Comparison of ENCODE assay signal across 19 cellular contexts in the genomic region with DNA sequence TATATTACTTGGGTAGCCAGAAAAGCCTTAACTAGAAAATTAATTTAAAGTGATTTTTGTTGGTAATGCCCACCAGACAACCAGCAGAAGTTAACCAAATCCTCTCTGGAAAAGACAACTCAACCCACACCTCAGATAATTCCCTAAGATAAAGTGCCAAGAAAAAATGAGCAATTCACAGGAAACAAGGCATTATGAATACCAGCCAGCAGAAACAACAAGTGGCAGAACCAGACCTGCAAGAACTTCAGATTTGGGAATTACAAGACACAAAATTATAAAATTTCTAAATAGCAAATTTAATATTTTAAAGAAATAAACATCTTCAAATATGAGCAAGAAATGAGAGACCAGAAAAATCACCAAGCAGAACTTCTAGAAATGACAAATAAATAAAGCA.
DNase-seq lines count a peak whose midpoint lies in the region; TF ChIP-seq lines count a peak whose summit lies in the region.
"Had no signal": no experiment of that assay in that cellular context is flagged by ENCODE, and none has a peak within 500 bp of the region (broad histone marks: within the 10 kb centered on the region; RNA-seq: fewer than 3 reads in every experiment).

No MANE protein-coding gene starts in this region.

- H3K9ac ChIP-seq in mammary epithelial cell (ENCODE audit: insufficient read depth, low read length), result no peak overlapping the region

- peaks cover 37% of the 10 kb centered on the region for H3K4me1 Mint-ChIP-seq in MCF 10A (ENCODE audit: insufficient read depth, unreplicated experiment)

- H3K36me3 ChIP-seq in breast epithelium (no peaks in the 10 kb centered on the region), mammary epithelial cell (ENCODE audit: insufficient read depth, low read length) (no peaks in the 10 kb centered on the region), esophagus squamous epithelium (peaks cover 0 to 24% (median 0%) of the 10 kb centered on the region in 3 donors)

- H3K27ac ChIP-seq in breast epithelium (no peak overlapping the region), mammary epithelial cell (ENCODE audit: insufficient read depth, low read depth, low read length) (peak overlapping the region; percentile 49), esophagus squamous epithelium (peak overlapping the region in 3 of 4 donors; percentile 66 to 87 (median 71))

- H3K4me1 ChIP-seq in breast epithelium (peaks cover 0 to 5% of the 10 kb centered on the region in 2 donors), mammary epithelial cell (ENCODE audit: insufficient read depth, low read length) (peaks cover 56% of the 10 kb centered on the region), esophagus squamous epithelium (peaks cover 22 to 80% (median 34%) of the 10 kb centered on the region in 3 donors)

- H3K4me3 Mint-ChIP-seq in MCF 10A (ENCODE audit: unreplicated experiment), result no peak overlapping the region

- no peaks in the 10 kb centered on the region for H3K9me3 ChIP-seq in breast epithelium
- H3K9me3 ChIP-seq in mammary epithelial cell (replicated peaks; ENCODE audit: insufficient read depth, low read length), result no peaks in the 10 kb centered on the region
- no peaks in the 10 kb centered on the region for H3K9me3 ChIP-seq in esophagus squamous epithelium

- peak overlapping the region; percentile 42 for H3K4me2 ChIP-seq in mammary epithelial cell (ENCODE audit: insufficient read depth, low read depth, low read length)

- CTCF ChIA-PET in MCF 10A (lab: Yijun Ruan, JAX), result no interaction called here
- CTCF ChIA-PET in mammary epithelial cell (lab: Charles Lee; ENCODE audit: low non-redundant PET), result no interaction called here

- H2AFZ ChIP-seq in mammary epithelial cell (ENCODE audit: low read depth, low read length), result no peak overlapping the region

- H3K27me3 ChIP-seq in breast epithelium (no peaks in the 10 kb centered on the region), mammary epithelial cell (ENCODE audit: insufficient read depth, low read length) (no peaks in the 10 kb centered on the region), esophagus squamous epithelium (no peaks in the 10 kb centered on the region)

- TF ChIP-seq CTCF in MCF 10A (IDR thresholded peaks at IDR 0.05; ENCODE audit: unreplicated experiment) (no peak), breast epithelium (IDR thresholded peaks at IDR 0.05) (no peak), mammary epithelial cell (conservative IDR thresholded peaks at IDR 0.05 in 1 of 2, IDR thresholded peaks at IDR 0.05 in 1 of 2; ENCODE audit: extremely low read depth in 1 of 2, insufficient read depth in 1 of 2, low read depth in 1 of 2, low read length in 2 of 2) (no peak), esophagus squamous epithelium (IDR thresholded peaks at IDR 0.05) (no peak), lower leg skin (IDR thresholded peaks at IDR 0.05) (no peak)

- H3K27me3 Mint-ChIP-seq in MCF 10A (ENCODE audit: insufficient read depth, unreplicated experiment), result no peaks in the 10 kb centered on the region

- dilution Hi-C loops in mammary epithelial cell (cut with HindIII; ENCODE audit: low sequenced_read_pairs), result no loop called here

- H3K27ac Mint-ChIP-seq in MCF 10A (ENCODE audit: low read depth, unreplicated experiment), result no peak overlapping the region

- no peaks in the 10 kb centered on the region for H4K20me1 ChIP-seq in mammary epithelial cell (ENCODE audit: insufficient read depth, low read length)

- no peaks in the 10 kb centered on the region for H3K9me3 Mint-ChIP-seq in MCF 10A (ENCODE audit: unreplicated experiment)

- DNase-seq in MCF 10A (ENCODE audit: unreplicated experiment) (peak; percentile 20), breast epithelium (ENCODE audit: low spot score in 2 of 2) (no peak), mammary epithelial cell (peak; percentile 33), esophagus squamous epithelium (lab: John Stamatoyannopoulos, UW) (no peak), lower leg skin (ENCODE audit: low spot score in 2 of 2) (no peak), COLO668 (lab: John Stamatoyannopoulos, UW; ENCODE audit: unreplicated experiment) (no peak), mucosa of gallbladder (ENCODE audit: low spot score) (no peak), NOMO-1 treated with DMSO at 0.1 percent for 48 hours (lab: John Stamatoyannopoulos, UW; ENCODE audit: unreplicated experiment) (no peak)
- DNase-seq: AML-193, C1 segment of cervical spinal cord, DMS79, H7, Karpas-422, NCI-H1694, NCI-H2081, NCI-H2171 treated with DMSO at 0.1 percent for 48 hours, NCI-H524 treated with DMSO at 0.1 percent for 48 hours, NCI-H82, Right ventricle myocardium superior had no signal

- in situ Hi-C loops in mammary epithelial cell (cut with MboI; ENCODE audit: low sequenced_read_pairs in 2 of 2), result no loop called here

- no peak overlapping the region for H3K4me3 ChIP-seq in breast epithelium
- H3K4me3 ChIP-seq in mammary epithelial cell (replicated peaks in 1 of 3; ENCODE audit: insufficient read depth in 1 of 3, low read depth in 2 of 3, low read length in 3 of 3), result peak overlapping the region in 1 of 3 experiments; percentile 3
- H3K4me3 ChIP-seq in esophagus squamous epithelium, result no peak overlapping the region
- H3K4me3 ChIP-seq in lower leg skin (ENCODE audit: low read depth, poor library complexity, severe bottlenecking), result no peak overlapping the region

- no TSS peak for BruUV-seq in MCF 10A (replicated peaks; lab: Mats Ljungman, UMichigan)
- BruUV-seq in mammary epithelial cell (replicated peaks; lab: Mats Ljungman, UMichigan), result no TSS peak

- POLR2A ChIA-PET in MCF 10A (lab: Yijun Ruan, JAX), result interaction anchor here (0.7 to 1.7 kb wide), 3 partner anchors 10 to 17 kb away, joined by 4 to 11 read pairs (median 4); no protein-coding TSS in a partner anchor

- H3K79me2 ChIP-seq in mammary epithelial cell (ENCODE audit: insufficient read depth, low read length), result no peaks in the 10 kb centered on the region

- peaks cover 38% of the 10 kb centered on the region for H3K36me3 Mint-ChIP-seq in MCF 10A (ENCODE audit: insufficient read depth, unreplicated experiment)

- TF ChIP-seq POLR2A in breast epithelium (IDR thresholded peaks at IDR 0.05) (no peak), esophagus squamous epithelium (IDR thresholded peaks at IDR 0.05) (no peak), lower leg skin (IDR thresholded peaks at IDR 0.05) (no peak)

- intact Hi-C loops in MCF 10A (cut with micrococcal nuclease), result no loop called here
- intact Hi-C loops in breast epithelium (cut with DNase I; ENCODE audit: low total_unique reads), result no loop called here
- intact Hi-C loops in mammary epithelial cell (cut with micrococcal nuclease), result no loop called here
- intact Hi-C loops in esophagus squamous epithelium (cut with DNase I), result no loop called here
- intact Hi-C loops in lower leg skin (cut with DNase I; ENCODE audit: low total_unique reads), result no loop called here

Comparison
In these comparisons a context has a peak if more than half of its experiments do, and no peak if none do; other contexts are left out.
1. DNase-seq: peak in MCF 10A (single experiment) and mammary epithelial cell (single experiment); none in breast epithelium (0 of 2), esophagus squamous epithelium (single experiment), lower leg skin (0 of 2), COLO668 (single experiment), mucosa of gallbladder (single experiment) and NOMO-1 treated with DMSO at 0.1 percent for 48 hours (single experiment).
2. H3K27ac ChIP-seq: peak in mammary epithelial cell (single experiment) and esophagus squamous epithelium (3 of 4); none in breast epithelium (0 of 2).